21 cellular contexts compared by ENCODE assay signal in the genomic region with DNA sequence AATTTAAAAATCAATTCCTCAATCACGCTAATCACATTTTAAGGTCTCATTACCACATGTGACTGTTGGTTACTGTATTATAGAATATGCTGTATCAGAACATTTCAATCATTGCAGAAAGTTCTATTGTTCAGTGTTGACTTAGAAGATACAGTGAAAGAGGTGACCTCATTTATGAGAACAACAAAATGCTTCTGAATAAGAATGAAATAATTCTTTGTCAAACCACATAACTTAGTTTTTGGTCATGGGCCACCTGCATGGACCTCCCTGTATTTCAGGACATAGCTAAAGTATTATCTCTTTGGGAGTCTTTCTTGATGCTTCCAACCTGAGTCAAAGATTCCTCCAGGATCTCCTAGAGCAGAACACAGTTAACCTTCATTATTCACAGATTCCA. TPM values are rescaled to one million over a fixed set of nuclear protein-coding genes. Genes with fewer than 3 reads are reported as not detected.
A peak's percentile ranks its signal among the peaks of the same experiment; 100 is the strongest.
DNase-seq lines count a peak whose midpoint lies in the region; ATAC-seq, FAIRE-seq and TF ChIP-seq lines count a peak whose summit lies in the region.
"Had no signal": no experiment of that assay in that cellular context is flagged by ENCODE, and none has a peak within 500 bp of the region (broad histone marks: within the 10 kb centered on the region; RNA-seq: fewer than 3 reads in every experiment).

No MANE protein-coding gene starts in this region.

- ATAC-seq in HG03175 (IDR thresholded peaks at IDR 0.05; ENCODE audit: unreplicated experiment), result no peak
- ATAC-seq: activated naive CD8-positive, alpha-beta T cell treated with anti-CD3 and anti-CD28 coated beads, Interleukin-2, amount 50 U/mL, for 24 hours; natural killer cell treated with Interleukin-12 subunit alpha and Interleukin-12 subunit beta and Interleukin-15 and Interleukin-18, amount 100 ng/mL, for 72 hours had no signal

- H3K27ac ChIP-seq in left ventricle myocardium inferior (replicated peaks), result no peak overlapping the region
- H3K27ac ChIP-seq: transverse colon had no signal

- H3K4me3 ChIP-seq in left ventricle myocardium inferior, result no peak overlapping the region
- H3K4me3 ChIP-seq: MG63, transverse colon had no signal

- H3K9me3 ChIP-seq in left ventricle myocardium inferior (replicated peaks), result no peaks in the 10 kb centered on the region
- H3K9me3 ChIP-seq: BE2C, Caco-2, MG63, transverse colon had no signal

- peaks cover 5% of the 10 kb centered on the region for H3K27me3 ChIP-seq in left ventricle myocardium inferior (ENCODE audit: low read depth)
- H3K27me3 ChIP-seq: BE2C, MG63, transverse colon had no signal

- DNase-seq in NCI-H748 treated with DMSO at 0.1 percent for 48 hours (lab: John Stamatoyannopoulos, UW), result peak; percentile 83
- no peak for DNase-seq in NCI-H748 (lab: John Stamatoyannopoulos, UW; ENCODE audit: unreplicated experiment)
- DNase-seq in astrocyte of the hippocampus (ENCODE audit: low read depth, low spot score), result peak; percentile 52
- peak; percentile 42 for DNase-seq in glomerular visceral epithelial cell (ENCODE audit: extremely low spot score)
- peak; percentile 65 for DNase-seq in urothelium cell line (ENCODE audit: low spot score)
- no peak for DNase-seq in nucleus accumbens (lab: John Stamatoyannopoulos, UW)
- no peak for DNase-seq in left ventricle myocardium inferior
- DNase-seq: activated CD4-positive, alpha-beta T cell treated with anti-CD3 and anti-CD28 coated beads, Interleukin-2, amount 50 U/mL, for 1 hour; activated CD8-positive, alpha-beta memory T cell treated with anti-CD3 and anti-CD28 coated beads, Interleukin-2, amount 50 U/mL, for 4 hours; activated naive CD8-positive, alpha-beta T cell treated with anti-CD3 and anti-CD28 coated beads, Interleukin-2, amount 50 U/mL, for 24 hours; BE2C; effector CD4-positive, alpha-beta T cell; MG63; NCI-H1694; NCI-H510A; stimulated activated CD4-positive, alpha-beta T cell treated with anti-CD3 and anti-CD28 coated beads, Interleukin-2, amount 100 ng/mL, for 24 hours; transverse colon had no signal

- TF ChIP-seq CTCF in left ventricle myocardium inferior (IDR thresholded peaks at IDR 0.05; ENCODE audit: borderline replicate concordance), result no peak

- no peaks in the 10 kb centered on the region for H3K4me1 ChIP-seq in left ventricle myocardium inferior
- H3K4me1 ChIP-seq: BE2C had no signal

- no peak for FAIRE-seq in urothelium cell line (lab: Jason Lieb, UNC)
- FAIRE-seq: A204.1 had no signal

- intact Hi-C loops in left ventricle myocardium inferior (cut with micrococcal nuclease), result no loop called here

- H3K36me3 ChIP-seq in left ventricle myocardium inferior, result no peaks in the 10 kb centered on the region
- H3K36me3 ChIP-seq: BE2C, MG63, transverse colon had no signal

RNA-seq across cellular contexts. Expression of a gene that starts 22.3 kb away (rescaled TPM):
- 0.22 TPM for total RNA-seq in left ventricle myocardium inferior

Comparison
In these comparisons a context has a peak if more than half of its experiments do, and no peak if none do; other contexts are left out.
1. DNase-seq: peak in NCI-H748 treated with DMSO at 0.1 percent for 48 hours (single experiment), astrocyte of the hippocampus (single experiment), glomerular visceral epithelial cell (single experiment) and urothelium cell line (single experiment); none in NCI-H748 (single experiment), nucleus accumbens (0 of 56) and left ventricle myocardium inferior (single experiment).